12 cellular contexts compared by ENCODE assay signal in genomic region chr20:41247523-41248370, GRCh38.
DNase-seq lines count a peak whose midpoint lies in the region; FAIRE-seq and TF ChIP-seq lines count a peak whose summit lies in the region.
"Had no signal": no experiment of that assay in that cellular context is flagged by ENCODE, and none has a peak within 500 bp of the region (broad histone marks: within the 10 kb centered on the region; RNA-seq: fewer than 3 reads in every experiment).

No MANE protein-coding gene starts in this region.

- peak overlapping the region; percentile 98 for H3K4me2 ChIP-seq in endothelial cell of umbilical vein (ENCODE audit: insufficient read depth, low read length)
- no peak overlapping the region for H3K4me2 ChIP-seq in neuronal stem cell (ENCODE audit: insufficient read depth, low read length, poor library complexity, severe bottlenecking)

- TF ChIP-seq CTCF in endothelial cell of umbilical vein (IDR thresholded peaks at IDR 0.05; ENCODE audit: extremely low read depth in 1 of 2, insufficient read depth in 1 of 2, low read depth in 1 of 2, low read length in 2 of 2), result no peak
- no peak for TF ChIP-seq CTCF in tibial artery (IDR thresholded peaks at IDR 0.05)

- no peaks in the 10 kb centered on the region for H3K79me1 ChIP-seq in neuronal stem cell (ENCODE audit: low read depth, low read length)

- H3K4me3 ChIP-seq in SJCRH30 (no peak overlapping the region), endothelial cell of umbilical vein (replicated peaks in 1 of 3; ENCODE audit: insufficient read depth in 1 of 3, low read depth in 1 of 3, low read length in 3 of 3) (no peak overlapping the region), neuronal stem cell (ENCODE audit: low read length in 2 of 2) (no peak overlapping the region), tibial artery (no peak overlapping the region)

- no CpG with 5 or more reads among the region's 7 CpGs for WGBS in neuronal stem cell (ENCODE audit: extremely low coverage in 2 of 2, insufficient read length in 2 of 2, insufficient replicate concordance in 1 of 2), 2 donors

- POLR2A ChIA-PET in endothelial cell of umbilical vein (lab: Charles Lee), result interaction anchor here (1.1 kb wide), 2 partner anchors 24 to 82 kb away, joined by 4 to 5 read pairs; no protein-coding TSS in a partner anchor

- intact Hi-C loops in endothelial cell of umbilical vein (cut with micrococcal nuclease) (loop anchor here (1.0 to 2.0 kb wide), 5 partner anchors 15 to 245 kb away; partner anchors contain the start of gene PLCG1), tibial artery (cut with DNase I; ENCODE audit: low total_unique reads) (loop anchor here (2.0 to 5.0 kb wide), 3 partner anchors 15 to 80 kb away; no protein-coding TSS in a partner anchor)

- no peak overlapping the region for H4K8ac ChIP-seq in neuronal stem cell (ENCODE audit: low read depth, low read length)

- peak; percentile 30 to 76 for DNase-seq in SJCRH30
- DNase-seq in endothelial cell of umbilical vein (ENCODE audit: low read depth, low spot score), result peak; percentile 33
- DNase-seq in neuronal stem cell (ENCODE audit: low spot score), result no peak
- DNase-seq in tibial artery, result no peak
- DNase-seq in AG08396 (ENCODE audit: low spot score), result no peak
- DNase-seq in effector CD4-positive, alpha-beta T cell, result no peak
- no peak for DNase-seq in activated CD8-positive, alpha-beta memory T cell treated with anti-CD3 and anti-CD28 coated beads, Interleukin-2, amount 50 U/mL, for 4 hours
- DNase-seq: Calu3; NCI-H1048; NCI-H774; stimulated activated CD4-positive, alpha-beta T cell treated with anti-CD3 and anti-CD28 coated beads, Interleukin-15, amount 100 ng/mL, for 24 hours had no signal

- FAIRE-seq in endothelial cell of umbilical vein (lab: Jason Lieb, UNC), result no peak

- H3K14ac ChIP-seq in neuronal stem cell (ENCODE audit: low read length), result no peak overlapping the region

- H3K27me3 ChIP-seq in SJCRH30 (no peaks in the 10 kb centered on the region), endothelial cell of umbilical vein (ENCODE audit: control insufficient read depth in 2 of 2, insufficient read depth in 2 of 2, low read length in 2 of 2) (no peaks in the 10 kb centered on the region), neuronal stem cell (ENCODE audit: control insufficient read depth in 3 of 3, insufficient read depth in 3 of 3, low read depth in 1 of 3, low read length in 3 of 3) (no peaks in the 10 kb centered on the region), tibial artery (no peaks in the 10 kb centered on the region)

- H3K4me1 ChIP-seq in SJCRH30 (peaks cover 19% of the 10 kb centered on the region), endothelial cell of umbilical vein (ENCODE audit: control insufficient read depth, extremely low read depth, insufficient read depth, low read length) (peaks cover 67% of the 10 kb centered on the region), neuronal stem cell (ENCODE audit: control insufficient read depth in 2 of 2, insufficient read depth in 1 of 2, low read depth in 1 of 2, low read length in 2 of 2) (peaks cover 23 to 27% of the 10 kb centered on the region in 2 donors), tibial artery (peaks cover 10 to 98% (median 68%) of the 10 kb centered on the region in 4 donors)

- no peak overlapping the region for H2BK5ac ChIP-seq in neuronal stem cell (ENCODE audit: low read length)

- H2AFZ ChIP-seq in endothelial cell of umbilical vein (ENCODE audit: low read depth, low read length) (no peak overlapping the region), neuronal stem cell (ENCODE audit: low read length) (peak overlapping the region; percentile 3)

- H3K23ac ChIP-seq in neuronal stem cell (ENCODE audit: low read depth, low read length, poor library complexity), result no peak overlapping the region

- H2BK120ac ChIP-seq in neuronal stem cell (ENCODE audit: low read depth, low read length), result no peak overlapping the region

- H3K9me1 ChIP-seq in endothelial cell of umbilical vein (replicated peaks; ENCODE audit: control insufficient read depth, extremely low read depth, insufficient read depth, low read length), result no peaks in the 10 kb centered on the region

- H3K18ac ChIP-seq in neuronal stem cell (ENCODE audit: low read length), result peak overlapping the region; percentile 22

- dilution Hi-C loops in endothelial cell of umbilical vein (cut with MboI; ENCODE audit: extremely low pct_ligation_motif_present, low sequenced_read_pairs), result no loop called here

- H3K36me3 ChIP-seq in SJCRH30, result no peaks in the 10 kb centered on the region
- no peaks in the 10 kb centered on the region for H3K36me3 ChIP-seq in endothelial cell of umbilical vein (ENCODE audit: control insufficient read depth in 2 of 2, extremely low read depth in 1 of 2, insufficient read depth in 2 of 2, low read length in 2 of 2)
- H3K36me3 ChIP-seq in neuronal stem cell (replicated peaks in 1 of 2; ENCODE audit: control insufficient read depth in 2 of 2, insufficient read depth in 2 of 2, low read length in 2 of 2), result no peaks in the 10 kb centered on the region
- H3K36me3 ChIP-seq in tibial artery, result no peaks in the 10 kb centered on the region

- no peak overlapping the region for H2BK12ac ChIP-seq in neuronal stem cell (ENCODE audit: low read length)

- H4K91ac ChIP-seq in neuronal stem cell (ENCODE audit: low read depth, low read length, poor library complexity), result peak overlapping the region; percentile 31

- no TSS peak for BruUV-seq in endothelial cell of umbilical vein (replicated peaks; lab: Mats Ljungman, UMichigan)

- H2BK15ac ChIP-seq in neuronal stem cell (ENCODE audit: low read length), result no peak overlapping the region

- H4K20me1 ChIP-seq in endothelial cell of umbilical vein (replicated peaks; ENCODE audit: control insufficient read depth, extremely low read depth, insufficient read depth, low read length), result no peaks in the 10 kb centered on the region

- no peak for TF ChIP-seq POLR2A in endothelial cell of umbilical vein (IDR thresholded peaks at IDR 0.05; ENCODE audit: low read depth, low read length)

- peak overlapping the region; percentile 38 for H2AK5ac ChIP-seq in neuronal stem cell (ENCODE audit: low read depth, low read length)

- H3K27ac ChIP-seq in SJCRH30 (peak overlapping the region; percentile 12; the same call in 1 of the 2 replicates), endothelial cell of umbilical vein (ENCODE audit: insufficient read depth, low read depth, low read length) (peak overlapping the region; percentile 99), neuronal stem cell (replicated peaks; ENCODE audit: low read length) (no peak overlapping the region), tibial artery (peak overlapping the region; percentile 83 to 85)
- H3K27ac ChIP-seq: HL-60 had no signal

- CTCF ChIA-PET in endothelial cell of umbilical vein (lab: Charles Lee), result interaction anchor here (1.0 to 4.5 kb wide), 7 partner anchors 13 to 113 kb away, joined by 4 to 48 read pairs (median 5); partner anchors contain the start of gene LPIN3

- peak overlapping the region; percentile 97 for H3K9ac ChIP-seq in endothelial cell of umbilical vein (replicated peaks; ENCODE audit: extremely low read depth, insufficient read depth, low read length)
- H3K9ac ChIP-seq in neuronal stem cell (ENCODE audit: low read depth, low read length, poor library complexity), result no peak overlapping the region

- H3K9me3 ChIP-seq in SJCRH30 (replicated peaks) (no peaks in the 10 kb centered on the region), endothelial cell of umbilical vein (replicated peaks; ENCODE audit: control insufficient read depth, insufficient read depth, low read length) (no peaks in the 10 kb centered on the region), neuronal stem cell (replicated peaks in 1 of 2; ENCODE audit: control insufficient read depth in 2 of 2, insufficient read depth in 1 of 2, low read depth in 1 of 2, low read length in 2 of 2) (no peaks in the 10 kb centered on the region), tibial artery (no peaks in the 10 kb centered on the region)

- no peak overlapping the region for H3K4ac ChIP-seq in neuronal stem cell (ENCODE audit: low read length)

- H3K79me2 ChIP-seq in endothelial cell of umbilical vein (ENCODE audit: control insufficient read depth, insufficient read depth, low read length), result peaks cover 2% of the 10 kb centered on the region

TF ChIP-seq in endothelial cell of umbilical vein, 7 proteins besides CTCF, POLR2A, EP300 and RAD21:
- no peak for TF ChIP-seq JUN (IDR thresholded peaks at IDR 0.05; ENCODE audit: borderline replicate concordance, insufficient read depth, insufficient read length, low read depth)
- TF ChIP-seq FOS (IDR thresholded peaks at IDR 0.05; ENCODE audit: borderline replicate concordance, insufficient read depth, low read length), result no peak
- no peak for TF ChIP-seq GATA2 (IDR thresholded peaks at IDR 0.05; ENCODE audit: insufficient read depth, insufficient read length, low read depth, low read length)
- TF ChIP-seq POLR2AphosphoS5 (IDR thresholded peaks at IDR 0.05; ENCODE audit: insufficient read depth, low read depth, low read length), result no peak
- TF ChIP-seq EZH2 (IDR thresholded peaks at IDR 0.05; ENCODE audit: borderline replicate concordance, low read depth, low read length, severe bottlenecking), result no peak
- TF ChIP-seq MAX (IDR thresholded peaks at IDR 0.05; ENCODE audit: insufficient read depth, insufficient read length), result no peak
- TF ChIP-seq MYC (IDR thresholded peaks at IDR 0.05; ENCODE audit: low read depth, low read length), result no peak

Comparison
In these comparisons a context has a peak if more than half of its experiments do, and no peak if none do; other contexts are left out.
1. DNase-seq: peak in SJCRH30 (2 of 2) and endothelial cell of umbilical vein (single experiment); none in neuronal stem cell (single experiment), tibial artery (0 of 2), AG08396 (single experiment), effector CD4-positive, alpha-beta T cell (single experiment) and activated CD8-positive, alpha-beta memory T cell treated with anti-CD3 and anti-CD28 coated beads, Interleukin-2, amount 50 U/mL, for 4 hours (single experiment).